Comparison of ENCODE assay signal across 1 cellular context in genomic region chr20:53866787-53867740, GRCh38.
A peak's percentile ranks its signal among the peaks of the same experiment; 100 is the strongest.
TF ChIP-seq lines count a peak whose summit lies in the region.

No MANE protein-coding gene starts in this region.

TF ChIP-seq in HepG2, 621 proteins besides CTCF, POLR2A, EP300 and RAD21 (continued from another document and continues in another):
- TF ChIP-seq, protein P1, sequence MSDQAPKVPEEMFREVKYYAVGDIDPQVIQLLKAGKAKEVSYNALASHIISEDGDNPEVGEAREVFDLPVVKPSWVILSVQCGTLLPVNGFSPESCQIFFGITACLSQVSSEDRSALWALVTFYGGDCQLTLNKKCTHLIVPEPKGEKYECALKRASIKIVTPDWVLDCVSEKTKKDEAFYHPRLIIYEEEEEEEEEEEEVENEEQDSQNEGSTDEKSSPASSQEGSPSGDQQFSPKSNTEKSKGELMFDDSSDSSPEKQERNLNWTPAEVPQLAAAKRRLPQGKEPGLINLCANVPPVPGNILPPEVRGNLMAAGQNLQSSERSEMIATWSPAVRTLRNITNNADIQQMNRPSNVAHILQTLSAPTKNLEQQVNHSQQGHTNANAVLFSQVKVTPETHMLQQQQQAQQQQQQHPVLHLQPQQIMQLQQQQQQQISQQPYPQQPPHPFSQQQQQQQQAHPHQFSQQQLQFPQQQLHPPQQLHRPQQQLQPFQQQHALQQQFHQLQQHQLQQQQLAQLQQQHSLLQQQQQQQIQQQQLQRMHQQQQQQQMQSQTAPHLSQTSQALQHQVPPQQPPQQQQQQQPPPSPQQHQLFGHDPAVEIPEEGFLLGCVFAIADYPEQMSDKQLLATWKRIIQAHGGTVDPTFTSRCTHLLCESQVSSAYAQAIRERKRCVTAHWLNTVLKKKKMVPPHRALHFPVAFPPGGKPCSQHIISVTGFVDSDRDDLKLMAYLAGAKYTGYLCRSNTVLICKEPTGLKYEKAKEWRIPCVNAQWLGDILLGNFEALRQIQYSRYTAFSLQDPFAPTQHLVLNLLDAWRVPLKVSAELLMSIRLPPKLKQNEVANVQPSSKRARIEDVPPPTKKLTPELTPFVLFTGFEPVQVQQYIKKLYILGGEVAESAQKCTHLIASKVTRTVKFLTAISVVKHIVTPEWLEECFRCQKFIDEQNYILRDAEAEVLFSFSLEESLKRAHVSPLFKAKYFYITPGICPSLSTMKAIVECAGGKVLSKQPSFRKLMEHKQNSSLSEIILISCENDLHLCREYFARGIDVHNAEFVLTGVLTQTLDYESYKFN (CRISPR knock-in tag; conservative IDR thresholded peaks at IDR 0.05) = peak; percentile 44; the same call in 1 of the 2 replicates
- TF ChIP-seq RXRB (CRISPR knock-in tag; IDR thresholded peaks at IDR 0.05; ENCODE audit: borderline replicate concordance) (peak; percentile 21; the same call in 1 of the 2 replicates), HNRNPL (IDR thresholded peaks at IDR 0.05; ENCODE audit: low read depth, low read length) (no peak), NCOA2 (CRISPR knock-in tag; IDR thresholded peaks at IDR 0.05) (peak; percentile 70; the same call in 1 of the 2 replicates), KAT7 (CRISPR knock-in tag; IDR thresholded peaks at IDR 0.05; ENCODE audit: borderline replicate concordance) (0 out of 2 replicates have a peak, but pooled peaks have one; percentile 23), ZBTB7B (CRISPR knock-in tag; IDR thresholded peaks at IDR 0.05) (peak; percentile 74; the same call in 1 of the 2 replicates), HOXA5 (CRISPR knock-in tag; IDR thresholded peaks at IDR 0.05) (peak; percentile 62), SPEN (CRISPR knock-in tag; IDR thresholded peaks at IDR 0.05; ENCODE audit: low read depth) (peak; percentile 37; the same call in 1 of the 2 replicates), RARA (CRISPR knock-in tag; IDR thresholded peaks at IDR 0.05) (peak; percentile 14; the same call in 1 of the 2 replicates), HOXA3 (CRISPR knock-in tag; IDR thresholded peaks at IDR 0.05) (peak; percentile 55; the same call in 1 of the 2 replicates), SAP130 (CRISPR knock-in tag; IDR thresholded peaks at IDR 0.05; ENCODE audit: low read depth) (peak; percentile 39; the same call in 1 of the 2 replicates), CREM (IDR thresholded peaks at IDR 0.05) (peak; percentile 50; the same call in 1 of the 2 replicates), CREM (CRISPR knock-in tag; IDR thresholded peaks at IDR 0.05) (no peak), E2F5 (CRISPR knock-in tag; conservative IDR thresholded peaks at IDR 0.05) (no peak), CEBPG (CRISPR knock-in tag; IDR thresholded peaks at IDR 0.05) (peak; percentile 83), TBX2 (CRISPR knock-in tag; IDR thresholded peaks at IDR 0.05; ENCODE audit: borderline replicate concordance) (peak; percentile 54; the same call in 1 of the 2 replicates), TEAD3 (CRISPR knock-in tag; optimal IDR thresholded peaks at IDR 0.05; ENCODE audit: borderline replicate concordance) (peak; percentile 77), HMG20B (CRISPR knock-in tag; conservative IDR thresholded peaks at IDR 0.05) (peak; percentile 86), FOXP1 (IDR thresholded peaks at IDR 0.05) (no peak), FOXP1 (CRISPR knock-in tag; IDR thresholded peaks at IDR 0.05) (peak; percentile 4; the same call in 1 of the 2 replicates), SNRNP70 (IDR thresholded peaks at IDR 0.05; ENCODE audit: low read depth, low read length) (no peak), GATA4 (IDR thresholded peaks at IDR 0.05; ENCODE audit: borderline replicate concordance, low read depth) (peak; percentile 66; the same call in 1 of the 2 replicates), KAT8 (CRISPR knock-in tag; IDR thresholded peaks at IDR 0.05) (peak; percentile 25; the same call in 1 of the 2 replicates), ISL2 (CRISPR knock-in tag; IDR thresholded peaks at IDR 0.05) (peak; percentile 56; the same call in 1 of the 2 replicates), SALL1 (CRISPR knock-in tag; IDR thresholded peaks at IDR 0.05) (peak; percentile 56; the same call in 1 of the 2 replicates), DNMT1 (CRISPR knock-in tag; IDR thresholded peaks at IDR 0.05) (no peak), ZNF652 (CRISPR knock-in tag; IDR thresholded peaks at IDR 0.05; ENCODE audit: borderline replicate concordance, low read depth) (peak; percentile 95), SOX6 (IDR thresholded peaks at IDR 0.05) (no peak), SOX6 (CRISPR knock-in tag; IDR thresholded peaks at IDR 0.05) (peak; percentile 55), ONECUT2 (CRISPR knock-in tag; IDR thresholded peaks at IDR 0.05) (peak; percentile 88), ZFY (CRISPR knock-in tag; IDR thresholded peaks at IDR 0.05) (peak; percentile 43), HNF1A (IDR thresholded peaks at IDR 0.05; ENCODE audit: low read depth) (peak; percentile 1; the same call in 1 of the 2 replicates), HNF1A (CRISPR knock-in tag; IDR thresholded peaks at IDR 0.05; ENCODE audit: borderline replicate concordance) (no peak), RORA (CRISPR knock-in tag; IDR thresholded peaks at IDR 0.05) (no peak), PATZ1 (CRISPR knock-in tag; IDR thresholded peaks at IDR 0.05) (peak; percentile 36), ZNF614 (CRISPR knock-in tag; IDR thresholded peaks at IDR 0.05; ENCODE audit: borderline replicate concordance) (peak; percentile 37; the same call in 1 of the 2 replicates), STAG1 (CRISPR knock-in tag; IDR thresholded peaks at IDR 0.05) (peak; percentile 21; the same call in 1 of the 2 replicates), FOSL2 (CRISPR knock-in tag; IDR thresholded peaks at IDR 0.05) (0 out of 2 replicates have a peak, but pooled peaks have one; percentile 31), SP5 (CRISPR knock-in tag; IDR thresholded peaks at IDR 0.05; ENCODE audit: borderline replicate concordance, low read depth) (0 out of 2 replicates have a peak, but pooled peaks have one; percentile 6), HNF4A (CRISPR knock-in tag; IDR thresholded peaks at IDR 0.05) (peak; percentile 11; the same call in 1 of the 2 replicates), FOXJ3 (CRISPR knock-in tag; IDR thresholded peaks at IDR 0.05; ENCODE audit: borderline replicate concordance) (peak; percentile 42; the same call in 1 of the 2 replicates), ZMYM4 (CRISPR knock-in tag; IDR thresholded peaks at IDR 0.05) (0 out of 2 replicates have a peak, but pooled peaks have one; percentile 19), TCF7 (IDR thresholded peaks at IDR 0.05; ENCODE audit: low read depth) (peak; percentile 38), LCORL (IDR thresholded peaks at IDR 0.05) (no peak), LCORL (CRISPR knock-in tag; IDR thresholded peaks at IDR 0.05) (0 out of 2 replicates have a peak, but pooled peaks have one; percentile 43), ZNF264 (CRISPR knock-in tag; IDR thresholded peaks at IDR 0.05) (peak; percentile 14; the same call in 1 of the 2 replicates), ZNF574 (CRISPR knock-in tag; IDR thresholded peaks at IDR 0.05) (0 out of 2 replicates have a peak, but pooled peaks have one; percentile 18), GATAD2A (CRISPR knock-in tag; IDR thresholded peaks at IDR 0.05) (peak; percentile 85)
- TF ChIP-seq, protein P2, sequence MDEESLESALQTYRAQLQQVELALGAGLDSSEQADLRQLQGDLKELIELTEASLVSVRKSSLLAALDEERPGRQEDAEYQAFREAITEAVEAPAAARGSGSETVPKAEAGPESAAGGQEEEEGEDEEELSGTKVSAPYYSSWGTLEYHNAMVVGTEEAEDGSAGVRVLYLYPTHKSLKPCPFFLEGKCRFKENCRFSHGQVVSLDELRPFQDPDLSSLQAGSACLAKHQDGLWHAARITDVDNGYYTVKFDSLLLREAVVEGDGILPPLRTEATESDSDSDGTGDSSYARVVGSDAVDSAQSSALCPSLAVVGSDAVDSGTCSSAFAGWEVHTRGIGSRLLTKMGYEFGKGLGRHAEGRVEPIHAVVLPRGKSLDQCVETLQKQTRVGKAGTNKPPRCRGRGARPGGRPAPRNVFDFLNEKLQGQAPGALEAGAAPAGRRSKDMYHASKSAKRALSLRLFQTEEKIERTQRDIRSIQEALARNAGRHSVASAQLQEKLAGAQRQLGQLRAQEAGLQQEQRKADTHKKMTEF (CRISPR knock-in tag; IDR thresholded peaks at IDR 0.05) = peak; percentile 45; the same call in 1 of the 2 replicates
- TF ChIP-seq, protein P3, sequence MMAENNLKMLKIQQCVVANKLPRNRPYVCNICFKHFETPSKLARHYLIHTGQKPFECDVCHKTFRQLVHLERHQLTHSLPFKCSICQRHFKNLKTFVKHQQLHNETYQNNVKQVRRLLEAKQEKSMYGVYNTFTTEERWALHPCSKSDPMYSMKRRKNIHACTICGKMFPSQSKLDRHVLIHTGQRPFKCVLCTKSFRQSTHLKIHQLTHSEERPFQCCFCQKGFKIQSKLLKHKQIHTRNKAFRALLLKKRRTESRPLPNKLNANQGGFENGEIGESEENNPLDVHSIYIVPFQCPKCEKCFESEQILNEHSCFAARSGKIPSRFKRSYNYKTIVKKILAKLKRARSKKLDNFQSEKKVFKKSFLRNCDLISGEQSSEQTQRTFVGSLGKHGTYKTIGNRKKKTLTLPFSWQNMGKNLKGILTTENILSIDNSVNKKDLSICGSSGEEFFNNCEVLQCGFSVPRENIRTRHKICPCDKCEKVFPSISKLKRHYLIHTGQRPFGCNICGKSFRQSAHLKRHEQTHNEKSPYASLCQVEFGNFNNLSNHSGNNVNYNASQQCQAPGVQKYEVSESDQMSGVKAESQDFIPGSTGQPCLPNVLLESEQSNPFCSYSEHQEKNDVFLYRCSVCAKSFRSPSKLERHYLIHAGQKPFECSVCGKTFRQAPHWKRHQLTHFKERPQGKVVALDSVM (CRISPR knock-in tag; IDR thresholded peaks at IDR 0.05) = 0 out of 2 replicates have a peak, but pooled peaks have one; percentile 38
